Comparison of ENCODE assay signal across 2 cellular contexts in the genomic region with DNA sequence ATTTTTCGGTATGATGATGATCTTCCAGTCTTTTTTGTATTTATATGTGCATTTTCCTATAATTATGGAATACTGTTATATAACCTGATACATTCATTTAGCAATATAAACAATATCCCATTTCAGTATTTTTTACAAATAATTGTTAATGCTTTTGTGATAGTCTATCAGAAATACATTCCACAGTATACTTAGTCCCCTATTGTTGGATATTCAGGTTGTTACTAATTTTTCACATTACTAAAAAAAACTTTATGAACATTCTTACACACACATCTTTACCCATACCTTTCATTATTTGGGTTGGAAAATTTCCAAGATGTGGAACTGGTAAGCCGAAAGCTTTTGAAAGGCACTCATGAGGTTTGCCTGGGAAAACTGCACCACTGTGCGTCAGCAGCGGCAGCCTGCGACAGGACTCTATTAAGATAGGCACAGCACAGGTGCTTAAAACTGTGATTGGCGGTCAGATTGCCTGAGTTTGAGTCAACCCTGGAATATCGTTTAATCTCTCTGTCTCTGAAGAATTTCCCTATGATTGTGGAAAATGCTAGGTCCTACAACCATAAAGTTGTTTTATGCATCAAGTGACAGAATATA.
TF ChIP-seq lines count a peak whose summit lies in the region.

No MANE protein-coding gene starts in this region.

TF ChIP-seq in HEK293, 187 proteins besides CTCF, POLR2A, EP300 and RAD21 (continued from another document):
- TF ChIP-seq, protein P1, sequence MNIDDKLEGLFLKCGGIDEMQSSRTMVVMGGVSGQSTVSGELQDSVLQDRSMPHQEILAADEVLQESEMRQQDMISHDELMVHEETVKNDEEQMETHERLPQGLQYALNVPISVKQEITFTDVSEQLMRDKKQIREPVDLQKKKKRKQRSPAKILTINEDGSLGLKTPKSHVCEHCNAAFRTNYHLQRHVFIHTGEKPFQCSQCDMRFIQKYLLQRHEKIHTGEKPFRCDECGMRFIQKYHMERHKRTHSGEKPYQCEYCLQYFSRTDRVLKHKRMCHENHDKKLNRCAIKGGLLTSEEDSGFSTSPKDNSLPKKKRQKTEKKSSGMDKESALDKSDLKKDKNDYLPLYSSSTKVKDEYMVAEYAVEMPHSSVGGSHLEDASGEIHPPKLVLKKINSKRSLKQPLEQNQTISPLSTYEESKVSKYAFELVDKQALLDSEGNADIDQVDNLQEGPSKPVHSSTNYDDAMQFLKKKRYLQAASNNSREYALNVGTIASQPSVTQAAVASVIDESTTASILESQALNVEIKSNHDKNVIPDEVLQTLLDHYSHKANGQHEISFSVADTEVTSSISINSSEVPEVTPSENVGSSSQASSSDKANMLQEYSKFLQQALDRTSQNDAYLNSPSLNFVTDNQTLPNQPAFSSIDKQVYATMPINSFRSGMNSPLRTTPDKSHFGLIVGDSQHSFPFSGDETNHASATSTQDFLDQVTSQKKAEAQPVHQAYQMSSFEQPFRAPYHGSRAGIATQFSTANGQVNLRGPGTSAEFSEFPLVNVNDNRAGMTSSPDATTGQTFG (tag by site-specific recombination; IDR thresholded peaks at IDR 0.05; ENCODE audit: borderline replicate concordance), result no peak
- no peak for TF ChIP-seq ZFP3 (tag by site-specific recombination; IDR thresholded peaks at IDR 0.05; ENCODE audit: low read depth)

TF ChIP-seq in GM23338, 12 proteins besides CTCF, POLR2A, EP300 and RAD21 (continued from another document):
- TF ChIP-seq, protein P2, sequence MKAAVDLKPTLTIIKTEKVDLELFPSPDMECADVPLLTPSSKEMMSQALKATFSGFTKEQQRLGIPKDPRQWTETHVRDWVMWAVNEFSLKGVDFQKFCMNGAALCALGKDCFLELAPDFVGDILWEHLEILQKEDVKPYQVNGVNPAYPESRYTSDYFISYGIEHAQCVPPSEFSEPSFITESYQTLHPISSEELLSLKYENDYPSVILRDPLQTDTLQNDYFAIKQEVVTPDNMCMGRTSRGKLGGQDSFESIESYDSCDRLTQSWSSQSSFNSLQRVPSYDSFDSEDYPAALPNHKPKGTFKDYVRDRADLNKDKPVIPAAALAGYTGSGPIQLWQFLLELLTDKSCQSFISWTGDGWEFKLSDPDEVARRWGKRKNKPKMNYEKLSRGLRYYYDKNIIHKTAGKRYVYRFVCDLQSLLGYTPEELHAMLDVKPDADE (IDR thresholded peaks at IDR 0.05), result no peak
- no peak for TF ChIP-seq ZNF462 (CRISPR knock-in tag; IDR thresholded peaks at IDR 0.05)
